Comparison of ENCODE assay signal across 18 cellular contexts in genomic region chr16:81597079-81597658, GRCh38.
A peak's percentile ranks its signal among the peaks of the same experiment; 100 is the strongest.
DNase-seq lines count a peak whose midpoint lies in the region; ATAC-seq and TF ChIP-seq lines count a peak whose summit lies in the region.
"Had no signal": no experiment of that assay in that cellular context is flagged by ENCODE, and none has a peak within 500 bp of the region (broad histone marks: within the 10 kb centered on the region; RNA-seq: fewer than 3 reads in every experiment).

No MANE protein-coding gene starts in this region.

- no peak overlapping the region for H3K27ac Mint-ChIP-seq in activated naive CD8-positive, alpha-beta T cell treated with anti-CD3 and anti-CD28 coated beads, Interleukin-2, amount 50 U/mL, for 24 hours
- H3K27ac Mint-ChIP-seq: B cell, IgD-negative memory B cell had no signal

- intact Hi-C loops in colonic mucosa (cut with DNase I), result no loop called here

- no peaks in the 10 kb centered on the region for H3K27me3 ChIP-seq in colonic mucosa
- no peaks in the 10 kb centered on the region for H3K27me3 ChIP-seq in HAP-1 (ENCODE audit: low read depth)

- H3K4me3 ChIP-seq in colonic mucosa, result no peak overlapping the region
- H3K4me3 ChIP-seq in HAP-1, result no peak overlapping the region

- no peaks in the 10 kb centered on the region for H3K4me1 ChIP-seq in colonic mucosa
- peaks cover 4% of the 10 kb centered on the region; the same call in 1 of the 2 replicates for H3K4me1 ChIP-seq in HAP-1

- peaks cover 2% of the 10 kb centered on the region for H3K36me3 Mint-ChIP-seq in activated naive CD8-positive, alpha-beta T cell treated with anti-CD3 and anti-CD28 coated beads, Interleukin-2, amount 50 U/mL, for 24 hours (ENCODE audit: low read depth)

- ATAC-seq in activated CD4-positive, CD25-positive, alpha-beta regulatory T cell treated with anti-CD3 and anti-CD28 coated beads, Interleukin-2, amount 50 U/mL, for 24 hours, result no peak
- no peak for ATAC-seq in activated naive CD8-positive, alpha-beta T cell treated with anti-CD3 and anti-CD28 coated beads, Interleukin-2, amount 50 U/mL, for 24 hours

- peak; percentile 70 for DNase-seq in HuH-7.5 (ENCODE audit: low spot score)
- DNase-seq in colonic mucosa, result peak; percentile 65
- peak; percentile 63 for DNase-seq in myocyte (ENCODE audit: low read depth)
- no peak for DNase-seq in HAP-1 (ENCODE audit: low spot score in 2 of 2)
- DNase-seq in Kasumi-1 (lab: John Stamatoyannopoulos, UW), result no peak
- DNase-seq in activated naive CD8-positive, alpha-beta T cell treated with anti-CD3 and anti-CD28 coated beads, Interleukin-2, amount 50 U/mL, for 24 hours, result no peak
- DNase-seq: ACHN, DMS79, GOT3, NCI-H1417 treated with DMSO at 0.1 percent for 48 hours, NCI-H2029, NCI-H2171 treated with DMSO at 0.1 percent for 48 hours, NCI-H510A, SIG-M5 had no signal

- no peaks in the 10 kb centered on the region for H3K9me3 Mint-ChIP-seq in activated naive CD8-positive, alpha-beta T cell treated with anti-CD3 and anti-CD28 coated beads, Interleukin-2, amount 50 U/mL, for 24 hours
- H3K9me3 Mint-ChIP-seq: IgD-negative memory B cell had no signal

- TF ChIP-seq CTCF in C4-2B (conservative IDR thresholded peaks at IDR 0.05) (no peak), colonic mucosa (IDR thresholded peaks at IDR 0.05) (no peak)

- H3K9ac ChIP-seq in colonic mucosa (ENCODE audit: low read depth in 2 of 2, low read length in 2 of 2), result no peak overlapping the region

- H3K9me3 ChIP-seq in colonic mucosa (no peaks in the 10 kb centered on the region), HAP-1 (no peaks in the 10 kb centered on the region)

- H3K4me3 Mint-ChIP-seq in activated naive CD8-positive, alpha-beta T cell treated with anti-CD3 and anti-CD28 coated beads, Interleukin-2, amount 50 U/mL, for 24 hours, result no peak overlapping the region
- H3K4me3 Mint-ChIP-seq: B cell had no signal

- peaks cover 8% of the 10 kb centered on the region for H3K4me1 Mint-ChIP-seq in activated naive CD8-positive, alpha-beta T cell treated with anti-CD3 and anti-CD28 coated beads, Interleukin-2, amount 50 U/mL, for 24 hours

- H3K27me3 Mint-ChIP-seq in activated naive CD8-positive, alpha-beta T cell treated with anti-CD3 and anti-CD28 coated beads, Interleukin-2, amount 50 U/mL, for 24 hours, result no peaks in the 10 kb centered on the region
- H3K27me3 Mint-ChIP-seq: B cell, IgD-negative memory B cell had no signal

- in situ Hi-C loops in HAP-1 (cut with MboI; ENCODE audit: low sequenced_read_pairs), result no loop called here

- H3K36me3 ChIP-seq in colonic mucosa (no peaks in the 10 kb centered on the region), HAP-1 (replicated peaks) (no peaks in the 10 kb centered on the region)

- H3K27ac ChIP-seq in C4-2B (peak overlapping the region; percentile 99; the same call in 1 of the 2 replicates), colonic mucosa (no peak overlapping the region)

Comparison
In these comparisons a context has a peak if more than half of its experiments do, and no peak if none do; other contexts are left out.
1. DNase-seq: peak in HuH-7.5 (single experiment), colonic mucosa (single experiment) and myocyte (single experiment); none in HAP-1 (0 of 2), Kasumi-1 (0 of 2) and activated naive CD8-positive, alpha-beta T cell treated with anti-CD3 and anti-CD28 coated beads, Interleukin-2, amount 50 U/mL, for 24 hours (single experiment).